Comparison of ENCODE assay signal across 8 cellular contexts in the genomic region with DNA sequence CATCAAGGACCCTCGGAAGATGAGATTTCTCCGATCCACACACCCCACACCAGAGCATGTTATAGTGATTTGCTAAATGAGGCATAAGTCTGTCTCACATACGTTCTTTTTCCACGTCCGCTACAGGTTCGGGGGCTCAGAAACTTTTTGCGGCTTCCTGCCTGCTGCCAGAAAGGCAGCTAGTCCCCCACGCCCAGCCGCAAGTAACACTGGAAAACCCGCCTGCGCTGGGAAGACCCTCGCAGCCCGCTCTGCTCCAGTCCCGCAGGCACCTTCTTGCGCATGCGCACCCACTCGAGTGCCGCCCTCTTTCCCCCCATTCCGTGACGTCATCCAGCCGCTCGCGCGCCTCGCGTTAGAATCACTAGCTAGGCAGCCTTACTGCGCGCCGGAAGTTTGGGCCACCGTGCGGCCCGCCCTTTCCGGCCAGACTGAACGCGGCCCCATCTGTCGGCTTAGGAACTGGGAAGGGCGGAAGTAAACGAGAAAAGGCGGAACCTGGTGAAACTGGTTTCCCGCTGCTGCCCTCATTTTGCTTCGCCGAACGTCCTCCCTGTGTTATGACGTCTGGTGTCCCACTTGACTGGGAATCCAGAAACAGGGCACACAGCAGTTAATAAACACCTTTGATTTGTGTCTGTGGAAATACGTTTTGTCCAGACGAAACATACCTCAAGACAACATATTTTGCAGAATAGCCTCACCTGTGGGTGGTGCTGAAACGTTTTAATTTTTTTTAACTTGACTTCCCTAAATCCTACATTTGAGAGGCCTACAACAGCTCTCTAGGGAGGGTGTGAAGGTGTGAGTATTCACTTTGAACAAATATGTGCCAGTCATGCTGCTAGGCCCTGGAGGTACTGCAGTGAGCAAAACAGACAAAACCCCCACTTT. TPM values are rescaled to one million over a fixed set of nuclear protein-coding genes. Genes with fewer than 3 reads are reported as not detected.
A peak's percentile ranks its signal among the peaks of the same experiment; 100 is the strongest.
DNase-seq lines count a peak whose midpoint lies in the region; ATAC-seq and TF ChIP-seq lines count a peak whose summit lies in the region.

A gene (minus strand): TSS at position 284 of the 894 bp plus-strand sequence. CDS start 925 bp downstream, outside the sequence.

- peak; percentile 65 for TF ChIP-seq POLR2A in prostate gland (IDR thresholded peaks at IDR 0.05)

- H3K4me3 ChIP-seq in ascending aorta (peak within 1 kb of the TSS; percentile 71 to 81), right atrium auricular region (peak within 1 kb of the TSS; percentile 70 to 78), prostate gland (peak within 1 kb of the TSS; percentile 44 to 56), urinary bladder (ENCODE audit: low read depth, low read length) (peak within 1 kb of the TSS; percentile 45)

- H3K9me3 ChIP-seq in ascending aorta = no peaks in the 10 kb centered on the region
- H3K9me3 ChIP-seq in right atrium auricular region = no peaks in the 10 kb centered on the region
- no peaks in the 10 kb centered on the region for H3K9me3 ChIP-seq in prostate gland

- H3K27me3 ChIP-seq in ascending aorta (no peaks in the 10 kb centered on the region), right atrium auricular region (no peaks in the 10 kb centered on the region), prostate gland (replicated peaks; ENCODE audit: insufficient read depth) (no peaks in the 10 kb centered on the region)

- DNase-seq in NCI-H187 (lab: John Stamatoyannopoulos, UW) (peak; percentile 69 to 85), T-helper 2 cell (peak; percentile 97 to 99 (median 98)), ascending aorta (ENCODE audit: low spot score in 2 of 2) (peak; percentile 93 to 100), right atrium auricular region (ENCODE audit: low spot score) (peak; percentile 99), prostate gland (ENCODE audit: low spot score) (peak; percentile 98)

- H3K4me1 ChIP-seq in ascending aorta (peaks cover 0 to 12% of the 10 kb centered on the region in 2 donors), right atrium auricular region (peaks cover 0 to 41% of the 10 kb centered on the region in 2 donors), prostate gland (replicated peaks) (peaks cover 30% of the 10 kb centered on the region), urinary bladder (ENCODE audit: insufficient read depth) (no peaks in the 10 kb centered on the region)

- TF ChIP-seq CTCF in ascending aorta (IDR thresholded peaks at IDR 0.05) = no peak
- peak in 1 of 2 donors; percentile 17 for TF ChIP-seq CTCF in right atrium auricular region (IDR thresholded peaks at IDR 0.05)
- TF ChIP-seq CTCF in prostate gland (IDR thresholded peaks at IDR 0.05) = peak in 2 of 4 experiments; percentile 33 to 36

- 3% methylated on average over 47 of the region's 47 CpGs for WGBS in prostate gland
- 4% methylated on average over 47 of the region's 47 CpGs for WGBS in urinary bladder

- ATAC-seq in GM18502 (IDR thresholded peaks at IDR 0.05; ENCODE audit: poor library complexity, unreplicated experiment) (peak; percentile 98), HG02943 (IDR thresholded peaks at IDR 0.05; ENCODE audit: low read depth, unreplicated experiment) (peak; percentile 99)

- H3K27ac ChIP-seq in ascending aorta = peak within 1 kb of the TSS; percentile 75 to 85
- peak within 1 kb of the TSS; percentile 86 to 91 for H3K27ac ChIP-seq in right atrium auricular region
- H3K27ac ChIP-seq in prostate gland = peak within 1 kb of the TSS; percentile 72 to 88
- H3K27ac ChIP-seq in urinary bladder (ENCODE audit: low read depth) = peak within 1 kb of the TSS; percentile 71

- H3K36me3 ChIP-seq in ascending aorta (no peaks in the 10 kb centered on the region), right atrium auricular region (peaks cover 9% of the 10 kb centered on the region), prostate gland (no peaks in the 10 kb centered on the region), urinary bladder (ENCODE audit: insufficient read depth) (no peaks in the 10 kb centered on the region)

- intact Hi-C loops in ascending aorta (cut with DNase I) = loop anchor here (1.0 to 2.0 kb wide), 2 partner anchors 15 to 42 kb away; a partner anchor contains a TSS
- intact Hi-C loops in prostate gland (cut with DNase I) = loop anchor here (5.0 kb wide), 1 partner anchor 43 kb away; a partner anchor contains a TSS

RNA-seq across cellular contexts. Expression of the gene that starts here (rescaled TPM):
- total RNA-seq in ascending aorta (0.11 TPM), right atrium auricular region (1 to 10 TPM; 1.6 to 1.7 TPM), prostate gland (1 to 10 TPM; 5.0 to 6.8 TPM), urinary bladder (3.2 TPM)
- 1.4 TPM for polyA plus RNA-seq in urinary bladder

Comparison
In these comparisons a context has a peak if more than half of its experiments do, and no peak if none do; other contexts are left out.
1. Peak in every context shown above with its lines: DNase-seq, ATAC-seq, H3K4me3 ChIP-seq and H3K27ac ChIP-seq.
2. Peak in DNase-seq, H3K4me3 ChIP-seq and H3K27ac ChIP-seq in ascending aorta; RNA of the gene not detected or under 1 TPM.